22 cellular contexts compared by ENCODE assay signal in the genomic region with DNA sequence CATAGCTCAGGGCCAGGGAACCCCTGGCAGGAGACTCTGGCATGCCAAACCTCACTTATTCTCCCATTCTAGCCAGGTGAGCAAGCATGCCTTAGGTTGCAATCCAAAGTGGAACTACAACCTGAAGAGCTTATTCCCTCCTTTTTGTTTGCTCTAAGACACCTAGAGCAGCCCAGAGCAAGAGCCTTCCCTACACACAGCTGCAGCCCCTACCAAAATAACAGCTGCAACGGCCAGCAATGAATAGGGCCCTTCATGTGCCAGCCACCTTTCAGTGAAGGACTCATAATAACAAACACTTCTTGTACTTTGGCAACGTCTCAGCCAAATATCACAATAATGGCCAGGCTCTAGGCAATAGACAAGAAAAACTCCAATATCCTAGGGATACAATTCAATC.
DNase-seq lines count a peak whose midpoint lies in the region; ATAC-seq and TF ChIP-seq lines count a peak whose summit lies in the region.
"Had no signal": no experiment of that assay in that cellular context is flagged by ENCODE, and none has a peak within 500 bp of the region (broad histone marks: within the 10 kb centered on the region; RNA-seq: fewer than 3 reads in every experiment).

No MANE protein-coding gene starts in this region.

- H3K27ac ChIP-seq in WERI-Rb-1, result peak overlapping the region; percentile 63
- H3K27ac ChIP-seq: 22Rv1, SJSA1 had no signal

- H3K9me3 ChIP-seq in WERI-Rb-1 (ENCODE audit: severe bottlenecking), result no peaks in the 10 kb centered on the region
- H3K9me3 ChIP-seq: BE2C, SJSA1 had no signal

- peak; percentile 9 for DNase-seq in NCI-H2029 treated with DMSO at 0.1 percent for 48 hours (lab: John Stamatoyannopoulos, UW)
- DNase-seq in NCI-H2029 (lab: John Stamatoyannopoulos, UW), result no peak
- peak; percentile 93 for DNase-seq in DMS79 treated with DMSO at 0.1 percent for 48 hours (lab: John Stamatoyannopoulos, UW)
- no peak for DNase-seq in WERI-Rb-1
- DNase-seq in sciatic nerve (ENCODE audit: low spot score), result no peak
- DNase-seq in SHP77 (lab: John Stamatoyannopoulos, UW), result no peak
- DNase-seq: BE2C; CD8-positive, alpha-beta memory T cell; DMS153; HCEC 1CT; NCI-H1092 treated with DMSO at 0.1 percent for 48 hours; NCI-H1436; NCI-H187; NCI-H2107; NCI-H748 treated with DMSO at 0.1 percent for 48 hours; NK-92 treated with Interleukin-12 subunit alpha and Interleukin-12 subunit beta, amount 100 ng/mL, for 24 hours; PC-3; T-cell had no signal

- no peak overlapping the region for H3K4me3 ChIP-seq in WERI-Rb-1 (ENCODE audit: low read depth, low read length)
- H3K4me3 ChIP-seq: SJSA1 had no signal

- no peaks in the 10 kb centered on the region for H3K27me3 ChIP-seq in WERI-Rb-1 (ENCODE audit: insufficient read depth, low read depth, severe bottlenecking)
- H3K27me3 ChIP-seq: BE2C, SJSA1 had no signal

- TF ChIP-seq CTCF in WERI-Rb-1 (IDR thresholded peaks at IDR 0.05; ENCODE audit: low read depth, low read length), result no peak

- peak; percentile 30 for ATAC-seq in sciatic nerve
- no peak for ATAC-seq in HG02973 (IDR thresholded peaks at IDR 0.05; ENCODE audit: unreplicated experiment)
- ATAC-seq in GM21360 (IDR thresholded peaks at IDR 0.05; ENCODE audit: unreplicated experiment), result no peak
- ATAC-seq: PC-3, T-cell had no signal

- intact Hi-C loops in sciatic nerve (cut with DNase I), result no loop called here

- no peaks in the 10 kb centered on the region for H3K36me3 ChIP-seq in WERI-Rb-1
- H3K36me3 ChIP-seq: BE2C, SJSA1 had no signal

Comparison
In these comparisons a context has a peak if more than half of its experiments do, and no peak if none do; other contexts are left out.
1. DNase-seq: peak in NCI-H2029 treated with DMSO at 0.1 percent for 48 hours (single experiment) and DMS79 treated with DMSO at 0.1 percent for 48 hours (single experiment); none in NCI-H2029 (single experiment), WERI-Rb-1 (single experiment), sciatic nerve (single experiment) and SHP77 (0 of 2).